In genomic region chr9:117204971-117205370, GRCh38 we compare ENCODE assay signal across 26 cellular contexts.
"Had no signal": no experiment of that assay in that cellular context is flagged by ENCODE, and none has a peak within 500 bp of the region (broad histone marks: within the 10 kb centered on the region; RNA-seq: fewer than 3 reads in every experiment).

No MANE protein-coding gene starts in this region.

- H3K9ac ChIP-seq: KMS-11 had no signal

- DNase-seq: activated B cell treated with CpG ODN at 0.5 μM for 24 hours; activated CD4-positive, alpha-beta memory T cell treated with anti-CD3 and anti-CD28 coated beads for 36 hours; activated CD4-positive, alpha-beta T cell treated with anti-CD3 and anti-CD28 coated beads for 4 hours; activated CD4-positive, alpha-beta T cell treated with anti-CD3 and anti-CD28 coated beads, Interleukin-2, amount 50 U/mL, for 1 hour; activated CD4-positive, CD25-positive, alpha-beta regulatory T cell treated with anti-CD3 and anti-CD28 coated beads, Interleukin-2, amount 50 U/mL, for 72 hours; activated CD8-positive, alpha-beta memory T cell treated with anti-CD3 and anti-CD28 coated beads, Interleukin-2, amount 50 U/mL, for 4 hours; activated gamma-delta T cell treated with Interleukin-2 at 50 U/mL for 16 hours; activated naive CD4-positive, alpha-beta T cell treated with anti-CD3 and anti-CD28 coated beads, Interleukin-2, amount 10 ng/mL, durations not matched to agents 7 days and 5 days; activated naive CD8-positive, alpha-beta T cell treated with anti-CD3 and anti-CD28 coated beads, Interleukin-2, amount 50 U/mL, for 24 hours; activated T-cell treated with anti-CD3 and anti-CD28 coated beads for 4 hours; activated T-cell treated with anti-CD3 and anti-CD28 coated beads, Interleukin-2, amount 50 U/mL, for 4 hours; amniotic stem cell; aorta; NCI-H1092 treated with DMSO at 0.1 percent for 48 hours; NCI-H1417; NCI-H187 treated with DMSO at 0.1 percent for 48 hours; NCI-H2171 treated with DMSO at 0.1 percent for 48 hours; NCI-H524 treated with DMSO at 0.1 percent for 48 hours; SHP77; T-cell; T-helper 17 cell had no signal

- H3K36me3 ChIP-seq: cardiac muscle cell had no signal

- ATAC-seq: activated naive CD8-positive, alpha-beta T cell treated with anti-CD3 and anti-CD28 coated beads, Interleukin-2, amount 50 U/mL, for 24 hours; activated T-cell treated with anti-CD3 and anti-CD28 coated beads, Interleukin-2, amount 50 U/mL, for 4 hours; Panc1; SK-N-SH treated with all-trans-retinoic acid at 6 μM for 48 hours; T-cell; T-helper 17 cell had no signal

- H3K4me3 ChIP-seq: cardiac muscle cell had no signal

- H3K27me3 ChIP-seq: cardiac muscle cell had no signal

- H3K27ac ChIP-seq: cardiac muscle cell, KMS-11, VCaP had no signal

- H3K4me2 ChIP-seq: KMS-11 had no signal
